Comparison of ENCODE assay signal across 1 cellular context in the genomic region with DNA sequence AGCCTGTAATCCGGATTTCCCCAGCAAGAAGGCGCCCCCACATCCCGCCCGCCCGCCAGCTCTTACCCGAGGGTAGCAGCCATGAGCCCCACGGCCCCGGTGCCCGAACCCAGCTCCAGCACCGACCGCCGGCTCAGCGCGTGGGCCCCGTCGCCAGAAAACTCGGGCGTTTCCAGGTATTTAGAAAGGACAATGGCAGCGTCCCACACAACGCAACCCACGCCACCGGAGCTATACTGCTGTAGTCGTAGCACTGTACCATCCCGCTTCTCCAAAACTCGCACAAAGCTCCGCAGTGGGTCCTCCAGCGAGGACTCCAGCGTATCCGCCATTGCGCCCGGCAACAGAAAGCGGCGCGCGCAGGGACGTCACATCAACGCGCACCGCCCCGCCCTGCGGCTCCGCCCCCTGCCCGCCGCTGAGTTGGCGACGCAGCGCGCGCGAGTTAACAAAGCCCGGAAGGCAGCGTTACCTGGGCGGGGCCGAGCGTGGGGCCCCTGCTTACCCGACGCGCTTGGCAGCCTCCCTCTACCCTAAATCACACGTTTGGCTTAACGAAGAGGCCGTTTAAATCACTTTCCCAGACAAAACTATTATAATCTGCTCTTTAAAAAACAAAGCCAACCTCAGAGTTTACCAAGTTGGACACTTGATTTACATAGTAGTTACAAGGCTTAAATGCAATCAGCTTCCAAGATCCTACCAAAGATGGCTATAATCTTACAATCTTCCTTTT.
A peak's percentile ranks its signal among the peaks of the same experiment; 100 is the strongest.
TF ChIP-seq lines count a peak whose summit lies in the region.

A gene (minus strand): TSS at position 352 of the 736 bp plus-strand sequence. CDS start 20 bp downstream, at position 332.

TF ChIP-seq in H1, 55 proteins besides CTCF, POLR2A, EP300 and RAD21:
- TF ChIP-seq POU5F1 (IDR thresholded peaks at IDR 0.05; ENCODE audit: low read depth, low read length) (no peak), SRF (IDR thresholded peaks at IDR 0.05; ENCODE audit: low read depth, low read length) (peak; percentile 80), RBBP5 (IDR thresholded peaks at IDR 0.05; ENCODE audit: borderline replicate concordance, low read depth, low read length) (peak; percentile 93), SIRT6 (IDR thresholded peaks at IDR 0.05; ENCODE audit: low read length) (no peak), KDM1A (IDR thresholded peaks at IDR 0.05; ENCODE audit: borderline replicate concordance, low read length) (no peak), CEBPB (IDR thresholded peaks at IDR 0.05; ENCODE audit: low read depth, low read length) (no peak), ASH2L (IDR thresholded peaks at IDR 0.05; ENCODE audit: low read length) (peak; percentile 96), SAP30 (IDR thresholded peaks at IDR 0.05; ENCODE audit: insufficient read depth, insufficient replicate concordance, low read length) (no peak), CHD2 (IDR thresholded peaks at IDR 0.05; ENCODE audit: low read length) (no peak), BCL11A (IDR thresholded peaks at IDR 0.05; ENCODE audit: low read depth in 2 of 2, low read length in 2 of 2) (no peak), KDM5A (IDR thresholded peaks at IDR 0.05; ENCODE audit: low read length) (peak; percentile 97), HDAC6 (IDR thresholded peaks at IDR 0.05; ENCODE audit: low read depth, low read length) (no peak), SIN3A (conservative IDR thresholded peaks at IDR 0.05 in 1 of 2, IDR thresholded peaks at IDR 0.05 in 1 of 2; ENCODE audit: low read depth in 1 of 2, low read length in 2 of 2) (peak; percentile 76 to 78; a peak in 3 of 4 replicates), RXRA (IDR thresholded peaks at IDR 0.05; ENCODE audit: insufficient read depth, low read depth, low read length) (no peak), MAFK (IDR thresholded peaks at IDR 0.05; ENCODE audit: low read depth, low read length) (no peak), YY1 (IDR thresholded peaks at IDR 0.05; ENCODE audit: low read depth, low read length) (peak; percentile 99), TBP (IDR thresholded peaks at IDR 0.05; ENCODE audit: low read depth, low read length) (peak; percentile 90), SP1 (IDR thresholded peaks at IDR 0.05; ENCODE audit: low read depth, low read length) (peak; percentile 77; the same call in 1 of the 2 replicates), RFX5 (IDR thresholded peaks at IDR 0.05; ENCODE audit: borderline replicate concordance, low read depth, low read length) (no peak), CBX5 (IDR thresholded peaks at IDR 0.05; ENCODE audit: low read depth, low read length) (no peak), SP4 (IDR thresholded peaks at IDR 0.05; ENCODE audit: low read length) (peak; percentile 89), EGR1 (IDR thresholded peaks at IDR 0.05; ENCODE audit: borderline replicate concordance, low read depth, low read length) (no peak), CTBP2 (IDR thresholded peaks at IDR 0.05; ENCODE audit: borderline replicate concordance, insufficient read depth, insufficient read length, low read length) (no peak), FOSL1 (IDR thresholded peaks at IDR 0.05; ENCODE audit: insufficient read depth, low read depth, low read length) (no peak), GTF2F1 (IDR thresholded peaks at IDR 0.05; ENCODE audit: borderline replicate concordance, low read depth, low read length) (no peak), EZH2 (IDR thresholded peaks at IDR 0.05; ENCODE audit: low read depth, low read length, severe bottlenecking) (no peak), BRCA1 (IDR thresholded peaks at IDR 0.05; ENCODE audit: low read depth, low read length) (no peak), GABPA (IDR thresholded peaks at IDR 0.05; ENCODE audit: borderline replicate concordance, insufficient read depth, low read length) (no peak), TEAD4 (IDR thresholded peaks at IDR 0.05; ENCODE audit: low read depth, low read length) (0 out of 2 replicates have a peak, but pooled peaks have one; percentile 27), BACH1 (IDR thresholded peaks at IDR 0.05; ENCODE audit: low read length) (no peak), ZNF274 (IDR thresholded peaks at IDR 0.05; ENCODE audit: borderline replicate concordance, extremely low read depth, low read length) (no peak), TAF7 (optimal IDR thresholded peaks at IDR 0.05; ENCODE audit: borderline replicate concordance, low read depth, low read length) (peak; percentile 93), SUZ12 (IDR thresholded peaks at IDR 0.05; ENCODE audit: low read length) (no peak), PHF8 (conservative IDR thresholded peaks at IDR 0.05; ENCODE audit: low read depth, low read length) (peak; percentile 100), JUND (IDR thresholded peaks at IDR 0.05; ENCODE audit: low read length) (no peak), TCF12 (IDR thresholded peaks at IDR 0.05; ENCODE audit: low read depth, low read length) (no peak), CHD1 (IDR thresholded peaks at IDR 0.05; ENCODE audit: low read depth, low read length) (no peak), TAF1 (IDR thresholded peaks at IDR 0.05; ENCODE audit: low read depth, low read length) (peak; percentile 99), CREB1 (IDR thresholded peaks at IDR 0.05) (peak; percentile 99), SIX5 (IDR thresholded peaks at IDR 0.05; ENCODE audit: low read depth, low read length) (no peak), SP2 (IDR thresholded peaks at IDR 0.05; ENCODE audit: low read length) (no peak), NANOG (IDR thresholded peaks at IDR 0.05; ENCODE audit: insufficient read depth, low read depth, low read length, poor library complexity, severe bottlenecking) (no peak), CBX8 (IDR thresholded peaks at IDR 0.05; ENCODE audit: borderline replicate concordance, low read depth, low read length) (no peak), POLR2AphosphoS5 (IDR thresholded peaks at IDR 0.05; ENCODE audit: low read depth, low read length) (peak; percentile 97), NRF1 (IDR thresholded peaks at IDR 0.05; ENCODE audit: low read depth, low read length) (no peak), RNF2 (IDR thresholded peaks at IDR 0.05; ENCODE audit: borderline replicate concordance, low read depth, low read length, missing control alignments, poor library complexity, severe bottlenecking) (no peak), HDAC2 (IDR thresholded peaks at IDR 0.05; ENCODE audit: borderline replicate concordance in 1 of 2, low read depth in 2 of 2, low read length in 2 of 2) (0 out of 4 replicates have a peak, but pooled peaks of 1 of the 2 experiments have one; percentile 50), JUN (IDR thresholded peaks at IDR 0.05; ENCODE audit: low read depth, low read length) (no peak), KDM4A (IDR thresholded peaks at IDR 0.05; ENCODE audit: low read depth, low read length, severe bottlenecking) (peak; percentile 100)
- TF ChIP-seq, protein P1, sequence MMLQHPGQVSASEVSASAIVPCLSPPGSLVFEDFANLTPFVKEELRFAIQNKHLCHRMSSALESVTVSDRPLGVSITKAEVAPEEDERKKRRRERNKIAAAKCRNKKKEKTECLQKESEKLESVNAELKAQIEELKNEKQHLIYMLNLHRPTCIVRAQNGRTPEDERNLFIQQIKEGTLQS (IDR thresholded peaks at IDR 0.05; ENCODE audit: insufficient read depth, low read depth, low read length) = peak; percentile 81
- TF ChIP-seq, protein P2, sequence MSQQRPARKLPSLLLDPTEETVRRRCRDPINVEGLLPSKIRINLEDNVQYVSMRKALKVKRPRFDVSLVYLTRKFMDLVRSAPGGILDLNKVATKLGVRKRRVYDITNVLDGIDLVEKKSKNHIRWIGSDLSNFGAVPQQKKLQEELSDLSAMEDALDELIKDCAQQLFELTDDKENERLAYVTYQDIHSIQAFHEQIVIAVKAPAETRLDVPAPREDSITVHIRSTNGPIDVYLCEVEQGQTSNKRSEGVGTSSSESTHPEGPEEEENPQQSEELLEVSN (IDR thresholded peaks at IDR 0.05) = no peak
- TF ChIP-seq, protein P3, sequence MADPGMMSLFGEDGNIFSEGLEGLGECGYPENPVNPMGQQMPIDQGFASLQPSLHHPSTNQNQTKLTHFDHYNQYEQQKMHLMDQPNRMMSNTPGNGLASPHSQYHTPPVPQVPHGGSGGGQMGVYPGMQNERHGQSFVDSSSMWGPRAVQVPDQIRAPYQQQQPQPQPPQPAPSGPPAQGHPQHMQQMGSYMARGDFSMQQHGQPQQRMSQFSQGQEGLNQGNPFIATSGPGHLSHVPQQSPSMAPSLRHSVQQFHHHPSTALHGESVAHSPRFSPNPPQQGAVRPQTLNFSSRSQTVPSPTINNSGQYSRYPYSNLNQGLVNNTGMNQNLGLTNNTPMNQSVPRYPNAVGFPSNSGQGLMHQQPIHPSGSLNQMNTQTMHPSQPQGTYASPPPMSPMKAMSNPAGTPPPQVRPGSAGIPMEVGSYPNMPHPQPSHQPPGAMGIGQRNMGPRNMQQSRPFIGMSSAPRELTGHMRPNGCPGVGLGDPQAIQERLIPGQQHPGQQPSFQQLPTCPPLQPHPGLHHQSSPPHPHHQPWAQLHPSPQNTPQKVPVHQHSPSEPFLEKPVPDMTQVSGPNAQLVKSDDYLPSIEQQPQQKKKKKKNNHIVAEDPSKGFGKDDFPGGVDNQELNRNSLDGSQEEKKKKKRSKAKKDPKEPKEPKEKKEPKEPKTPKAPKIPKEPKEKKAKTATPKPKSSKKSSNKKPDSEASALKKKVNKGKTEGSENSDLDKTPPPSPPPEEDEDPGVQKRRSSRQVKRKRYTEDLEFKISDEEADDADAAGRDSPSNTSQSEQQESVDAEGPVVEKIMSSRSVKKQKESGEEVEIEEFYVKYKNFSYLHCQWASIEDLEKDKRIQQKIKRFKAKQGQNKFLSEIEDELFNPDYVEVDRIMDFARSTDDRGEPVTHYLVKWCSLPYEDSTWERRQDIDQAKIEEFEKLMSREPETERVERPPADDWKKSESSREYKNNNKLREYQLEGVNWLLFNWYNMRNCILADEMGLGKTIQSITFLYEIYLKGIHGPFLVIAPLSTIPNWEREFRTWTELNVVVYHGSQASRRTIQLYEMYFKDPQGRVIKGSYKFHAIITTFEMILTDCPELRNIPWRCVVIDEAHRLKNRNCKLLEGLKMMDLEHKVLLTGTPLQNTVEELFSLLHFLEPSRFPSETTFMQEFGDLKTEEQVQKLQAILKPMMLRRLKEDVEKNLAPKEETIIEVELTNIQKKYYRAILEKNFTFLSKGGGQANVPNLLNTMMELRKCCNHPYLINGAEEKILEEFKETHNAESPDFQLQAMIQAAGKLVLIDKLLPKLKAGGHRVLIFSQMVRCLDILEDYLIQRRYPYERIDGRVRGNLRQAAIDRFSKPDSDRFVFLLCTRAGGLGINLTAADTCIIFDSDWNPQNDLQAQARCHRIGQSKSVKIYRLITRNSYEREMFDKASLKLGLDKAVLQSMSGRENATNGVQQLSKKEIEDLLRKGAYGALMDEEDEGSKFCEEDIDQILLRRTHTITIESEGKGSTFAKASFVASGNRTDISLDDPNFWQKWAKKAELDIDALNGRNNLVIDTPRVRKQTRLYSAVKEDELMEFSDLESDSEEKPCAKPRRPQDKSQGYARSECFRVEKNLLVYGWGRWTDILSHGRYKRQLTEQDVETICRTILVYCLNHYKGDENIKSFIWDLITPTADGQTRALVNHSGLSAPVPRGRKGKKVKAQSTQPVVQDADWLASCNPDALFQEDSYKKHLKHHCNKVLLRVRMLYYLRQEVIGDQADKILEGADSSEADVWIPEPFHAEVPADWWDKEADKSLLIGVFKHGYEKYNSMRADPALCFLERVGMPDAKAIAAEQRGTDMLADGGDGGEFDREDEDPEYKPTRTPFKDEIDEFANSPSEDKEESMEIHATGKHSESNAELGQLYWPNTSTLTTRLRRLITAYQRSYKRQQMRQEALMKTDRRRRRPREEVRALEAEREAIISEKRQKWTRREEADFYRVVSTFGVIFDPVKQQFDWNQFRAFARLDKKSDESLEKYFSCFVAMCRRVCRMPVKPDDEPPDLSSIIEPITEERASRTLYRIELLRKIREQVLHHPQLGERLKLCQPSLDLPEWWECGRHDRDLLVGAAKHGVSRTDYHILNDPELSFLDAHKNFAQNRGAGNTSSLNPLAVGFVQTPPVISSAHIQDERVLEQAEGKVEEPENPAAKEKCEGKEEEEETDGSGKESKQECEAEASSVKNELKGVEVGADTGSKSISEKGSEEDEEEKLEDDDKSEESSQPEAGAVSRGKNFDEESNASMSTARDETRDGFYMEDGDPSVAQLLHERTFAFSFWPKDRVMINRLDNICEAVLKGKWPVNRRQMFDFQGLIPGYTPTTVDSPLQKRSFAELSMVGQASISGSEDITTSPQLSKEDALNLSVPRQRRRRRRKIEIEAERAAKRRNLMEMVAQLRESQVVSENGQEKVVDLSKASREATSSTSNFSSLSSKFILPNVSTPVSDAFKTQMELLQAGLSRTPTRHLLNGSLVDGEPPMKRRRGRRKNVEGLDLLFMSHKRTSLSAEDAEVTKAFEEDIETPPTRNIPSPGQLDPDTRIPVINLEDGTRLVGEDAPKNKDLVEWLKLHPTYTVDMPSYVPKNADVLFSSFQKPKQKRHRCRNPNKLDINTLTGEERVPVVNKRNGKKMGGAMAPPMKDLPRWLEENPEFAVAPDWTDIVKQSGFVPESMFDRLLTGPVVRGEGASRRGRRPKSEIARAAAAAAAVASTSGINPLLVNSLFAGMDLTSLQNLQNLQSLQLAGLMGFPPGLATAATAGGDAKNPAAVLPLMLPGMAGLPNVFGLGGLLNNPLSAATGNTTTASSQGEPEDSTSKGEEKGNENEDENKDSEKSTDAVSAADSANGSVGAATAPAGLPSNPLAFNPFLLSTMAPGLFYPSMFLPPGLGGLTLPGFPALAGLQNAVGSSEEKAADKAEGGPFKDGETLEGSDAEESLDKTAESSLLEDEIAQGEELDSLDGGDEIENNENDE (IDR thresholded peaks at IDR 0.05; ENCODE audit: insufficient replicate concordance, low read length) = peak; percentile 36
- TF ChIP-seq, protein P4, sequence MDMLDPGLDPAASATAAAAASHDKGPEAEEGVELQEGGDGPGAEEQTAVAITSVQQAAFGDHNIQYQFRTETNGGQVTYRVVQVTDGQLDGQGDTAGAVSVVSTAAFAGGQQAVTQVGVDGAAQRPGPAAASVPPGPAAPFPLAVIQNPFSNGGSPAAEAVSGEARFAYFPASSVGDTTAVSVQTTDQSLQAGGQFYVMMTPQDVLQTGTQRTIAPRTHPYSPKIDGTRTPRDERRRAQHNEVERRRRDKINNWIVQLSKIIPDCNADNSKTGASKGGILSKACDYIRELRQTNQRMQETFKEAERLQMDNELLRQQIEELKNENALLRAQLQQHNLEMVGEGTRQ (IDR thresholded peaks at IDR 0.05; ENCODE audit: low read length) = no peak
- TF ChIP-seq, protein P5, sequence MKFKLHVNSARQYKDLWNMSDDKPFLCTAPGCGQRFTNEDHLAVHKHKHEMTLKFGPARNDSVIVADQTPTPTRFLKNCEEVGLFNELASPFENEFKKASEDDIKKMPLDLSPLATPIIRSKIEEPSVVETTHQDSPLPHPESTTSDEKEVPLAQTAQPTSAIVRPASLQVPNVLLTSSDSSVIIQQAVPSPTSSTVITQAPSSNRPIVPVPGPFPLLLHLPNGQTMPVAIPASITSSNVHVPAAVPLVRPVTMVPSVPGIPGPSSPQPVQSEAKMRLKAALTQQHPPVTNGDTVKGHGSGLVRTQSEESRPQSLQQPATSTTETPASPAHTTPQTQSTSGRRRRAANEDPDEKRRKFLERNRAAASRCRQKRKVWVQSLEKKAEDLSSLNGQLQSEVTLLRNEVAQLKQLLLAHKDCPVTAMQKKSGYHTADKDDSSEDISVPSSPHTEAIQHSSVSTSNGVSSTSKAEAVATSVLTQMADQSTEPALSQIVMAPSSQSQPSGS (IDR thresholded peaks at IDR 0.05; ENCODE audit: low read length) = no peak
- TF ChIP-seq, protein P6, sequence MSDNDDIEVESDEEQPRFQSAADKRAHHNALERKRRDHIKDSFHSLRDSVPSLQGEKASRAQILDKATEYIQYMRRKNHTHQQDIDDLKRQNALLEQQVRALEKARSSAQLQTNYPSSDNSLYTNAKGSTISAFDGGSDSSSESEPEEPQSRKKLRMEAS (IDR thresholded peaks at IDR 0.05) = peak; percentile 61; the same call in 1 of the 2 replicates
